In the genomic region with DNA sequence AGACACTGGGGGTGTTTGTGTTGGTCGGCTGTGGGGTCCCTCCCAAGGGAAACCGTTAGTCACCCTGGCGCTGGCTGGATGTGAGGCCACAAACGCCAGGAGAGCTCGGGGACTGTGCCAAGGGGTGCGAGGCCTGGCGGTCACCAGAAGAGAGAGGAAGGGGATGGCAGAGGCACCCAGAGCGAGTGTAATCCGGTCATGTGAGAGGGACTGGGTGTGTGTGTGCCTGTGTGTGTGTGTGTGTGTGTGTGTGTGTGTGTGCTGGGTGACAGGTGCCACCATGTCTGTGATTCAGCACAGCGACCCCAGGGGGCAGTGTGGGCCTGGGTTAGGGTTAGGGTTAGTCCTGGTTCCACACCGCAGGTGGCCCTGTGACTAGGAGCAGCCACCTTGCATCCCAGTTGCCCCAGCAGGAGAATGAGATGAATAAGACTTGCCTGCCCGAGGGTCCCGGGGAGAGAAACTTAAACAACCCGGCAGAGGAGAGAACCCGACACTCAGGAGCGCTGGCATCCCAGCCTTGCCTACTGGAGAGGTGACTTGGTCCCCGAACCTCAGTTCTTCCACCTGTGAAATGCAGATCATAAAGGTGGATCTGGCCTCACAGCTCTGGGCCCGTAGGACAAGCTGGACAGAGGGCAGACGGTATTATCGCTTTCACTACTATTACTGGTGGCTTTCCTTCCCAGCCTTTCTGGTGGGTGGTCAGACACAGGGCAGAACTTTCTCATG, we compare ENCODE assay signal across 8 cellular contexts. TPM values are rescaled to one million over a fixed set of nuclear protein-coding genes. Genes with fewer than 3 reads are reported as not detected.
DNase-seq lines count a peak whose midpoint lies in the region; ATAC-seq and TF ChIP-seq lines count a peak whose summit lies in the region.

No MANE protein-coding gene starts in this region.

- no peak overlapping the region for H3K4me3 ChIP-seq in right atrium auricular region

- no peaks in the 10 kb centered on the region for H3K9me3 ChIP-seq in right atrium auricular region

- DNase-seq in DMS53 (lab: John Stamatoyannopoulos, UW), result peak; percentile 93
- DNase-seq in SK-N-DZ (ENCODE audit: low spot score), result peak; percentile 80
- DNase-seq in activated naive CD4-positive, alpha-beta T cell treated with anti-CD3 and anti-CD28 coated beads, Interleukin-2, amount 50 U/mL, for 72 hours (ENCODE audit: low spot score in 2 of 2), result peak; percentile 71 to 88
- DNase-seq in right atrium auricular region (ENCODE audit: low spot score), result peak; percentile 85
- DNase-seq in stimulated activated CD4-positive, alpha-beta T cell treated with anti-CD3 and anti-CD28 coated beads, Interleukin-12 subunit alpha, Interleukin-12 subunit beta, amount 100 ng/mL, for 48 hours (ENCODE audit: low read depth in 2 of 3, low spot score in 1 of 3), result peak; percentile 62 to 76 (median 69)

- peaks cover 0 to 50% of the 10 kb centered on the region in 2 donors for H3K4me1 ChIP-seq in right atrium auricular region

- TF ChIP-seq CTCF in LNCAP (IDR thresholded peaks at IDR 0.05), result peak; percentile 70
- peak; percentile 57 to 74 for TF ChIP-seq CTCF in right atrium auricular region (IDR thresholded peaks at IDR 0.05)

- H3K27ac Mint-ChIP-seq in activated naive CD4-positive, alpha-beta T cell treated with anti-CD3 and anti-CD28 coated beads, Interleukin-2, amount 50 U/mL, for 72 hours, result peak overlapping the region in 1 of 2 donors; percentile 55

- H3K27me3 ChIP-seq in right atrium auricular region, result no peaks in the 10 kb centered on the region

- no peaks in the 10 kb centered on the region for H3K9me3 Mint-ChIP-seq in activated naive CD4-positive, alpha-beta T cell treated with anti-CD3 and anti-CD28 coated beads, Interleukin-2, amount 50 U/mL, for 72 hours

- H3K27ac ChIP-seq in right atrium auricular region, result no peak overlapping the region

- H3K36me3 Mint-ChIP-seq in activated naive CD4-positive, alpha-beta T cell treated with anti-CD3 and anti-CD28 coated beads, Interleukin-2, amount 50 U/mL, for 72 hours, result no peaks in the 10 kb centered on the region

- H3K36me3 ChIP-seq in right atrium auricular region, result no peaks in the 10 kb centered on the region

- peak; percentile 71 to 81 for ATAC-seq in activated naive CD4-positive, alpha-beta T cell treated with anti-CD3 and anti-CD28 coated beads, Interleukin-2, amount 50 U/mL, for 72 hours
- ATAC-seq in HG03139 (IDR thresholded peaks at IDR 0.05; ENCODE audit: unreplicated experiment), result no peak
- ATAC-seq in GM18511 (IDR thresholded peaks at IDR 0.05; ENCODE audit: unreplicated experiment), result no peak

RNA-seq across cellular contexts. Expression of gene ADAMTSL2, which starts 1.4 kb away (rescaled TPM):
- polyA plus RNA-seq in SK-N-DZ (2014; cell fraction: cytosol; rRNA removed), result 6.8 and 6.9 TPM in 2 replicates
- 9.5 and 10.8 TPM in 2 replicates for polyA plus RNA-seq in SK-N-DZ (2014; cell fraction: nucleus; rRNA removed)
- 1 to 10 TPM in 1 of 2 donors, under 1 TPM in 1; 0.11 to 1.2 TPM for total RNA-seq in activated naive CD4-positive, alpha-beta T cell treated with anti-CD3 and anti-CD28 coated beads, Interleukin-2, amount 50 U/mL, for 72 hours
- 10 to 100 TPM in 1 of 2 donors, 1 to 10 TPM in 1; 4.9 to 27.7 TPM for total RNA-seq in right atrium auricular region

RNA-seq across cellular contexts. Expression of gene MYMK, which starts 8.3 kb away (rescaled TPM):
- polyA plus RNA-seq in SK-N-DZ (2014; cell fraction: cytosol; rRNA removed), result not detected in 2 replicates
- polyA plus RNA-seq in SK-N-DZ (2014; cell fraction: nucleus; rRNA removed), result not detected in 2 replicates
- total RNA-seq in activated naive CD4-positive, alpha-beta T cell treated with anti-CD3 and anti-CD28 coated beads, Interleukin-2, amount 50 U/mL, for 72 hours, result not detected
- not detected for total RNA-seq in right atrium auricular region

RNA-seq across cellular contexts. Expression of gene SLC2A6, which starts 54.2 kb away (rescaled TPM):
- polyA plus RNA-seq in SK-N-DZ (2014; cell fraction: cytosol; rRNA removed), result 12.3 and 16.2 TPM in 2 replicates
- 11.7 and 14.6 TPM in 2 replicates for polyA plus RNA-seq in SK-N-DZ (2014; cell fraction: nucleus; rRNA removed)
- total RNA-seq in activated naive CD4-positive, alpha-beta T cell treated with anti-CD3 and anti-CD28 coated beads, Interleukin-2, amount 50 U/mL, for 72 hours, result 1 to 10 TPM; 1.0 to 1.8 TPM
- total RNA-seq in right atrium auricular region, result 1 to 10 TPM; 4.3 to 5.2 TPM

Comparison
In these comparisons a context has a peak if more than half of its experiments do, and no peak if none do; other contexts are left out.
1. ATAC-seq: peak in activated naive CD4-positive, alpha-beta T cell treated with anti-CD3 and anti-CD28 coated beads, Interleukin-2, amount 50 U/mL, for 72 hours (2 of 2); none in HG03139 (single experiment) and GM18511 (single experiment).
2. Peak in every context shown above with its lines, with median percentiles within 50 percentile points of each other: DNase-seq.